In genomic region chr6:143052282-143052681, GRCh38 we compare ENCODE assay signal across 26 cellular contexts.
"Had no signal": no experiment of that assay in that cellular context is flagged by ENCODE, and none has a peak within 500 bp of the region (broad histone marks: within the 10 kb centered on the region; RNA-seq: fewer than 3 reads in every experiment).

No MANE protein-coding gene starts in this region.

- H2AFZ ChIP-seq: parathyroid adenoma had no signal

- H3K79me2 ChIP-seq: parathyroid adenoma had no signal

- H3K4me3 ChIP-seq: psoas muscle, right lobe of liver, sigmoid colon, stomach, suprapubic skin, testis, tibial artery, transverse colon, upper lobe of right lung, uterus had no signal

- DNase-seq: naive thymus-derived CD8-positive, alpha-beta T cell; nephron progenitor cell; nucleus accumbens; posterior cingulate gyrus; psoas muscle; right cardiac atrium; right lobe of liver; sigmoid colon; small intestine; stimulated activated CD4-positive, alpha-beta T cell treated with anti-CD3 and anti-CD28 coated beads, Interleukin-15, amount 100 ng/mL, for 24 hours; stimulated activated CD4-positive, alpha-beta T cell treated with anti-CD3 and anti-CD28 coated beads, Interleukin-2, amount 100 ng/mL, for 24 hours; stimulated activated CD4-positive, alpha-beta T cell treated with anti-CD3 and anti-CD28 coated beads, Interleukin-2, amount 100 ng/mL, for 48 hours; stimulated activated CD4-positive, alpha-beta T cell treated with anti-CD3 and anti-CD28 coated beads, Interleukin-4, amount 100 ng/mL, for 24 hours; stimulated activated naive B cell treated with anti-CD40 and anti-IgM and Interleukin-4, amounts not matched to agents 10 μg/mL and 1 μg/mL and 100 μg/mL, for 72 hours; stimulated activated naive CD4-positive, alpha-beta T cell treated with Interleukin-2 at 50 U/mL for 16 hours; stomach; testis; tibial artery; transverse colon; upper lobe of right lung; uterus had no signal

- H3K9me3 ChIP-seq: neutrophil, psoas muscle, right lobe of liver, sigmoid colon, stomach, suprapubic skin, testis, tibial artery, transverse colon, upper lobe of right lung, uterus had no signal

- H3K9ac ChIP-seq: parathyroid adenoma had no signal

- FAIRE-seq: small intestine had no signal

- H3K27ac ChIP-seq: neutrophil, parathyroid adenoma, psoas muscle, right lobe of liver, sigmoid colon, stomach, suprapubic skin, testis, tibial artery, transverse colon, upper lobe of right lung, uterus had no signal

- H3K4me1 ChIP-seq: parathyroid adenoma, psoas muscle, right lobe of liver, sigmoid colon, stomach, suprapubic skin, testis, tibial artery, transverse colon, upper lobe of right lung, uterus had no signal

- H3K27me3 ChIP-seq: neutrophil, right lobe of liver, sigmoid colon, stomach, testis, tibial artery, transverse colon, upper lobe of right lung, uterus had no signal

- ATAC-seq: naive thymus-derived CD8-positive, alpha-beta T cell; natural killer cell treated with Interleukin-12 subunit alpha and Interleukin-12 subunit beta and Interleukin-15 and Interleukin-18, amount 100 ng/mL, for 72 hours; psoas muscle; right cardiac atrium; right lobe of liver; stimulated activated effector memory CD8-positive, alpha-beta T cell treated with anti-CD3 and anti-CD28 coated beads, Interleukin-12 subunit alpha, Interleukin-12 subunit beta, amount 100 ng/mL, for 72 hours; stimulated activated naive B cell treated with anti-CD40 and anti-IgM and Interleukin-4, amounts not matched to agents 10 μg/mL and 1 μg/mL and 100 μg/mL, for 72 hours; upper lobe of right lung had no signal

- H3K36me3 ChIP-seq: neutrophil, right lobe of liver, sigmoid colon, stomach, suprapubic skin, tibial artery, transverse colon, upper lobe of right lung, uterus had no signal
